Comparison of ENCODE assay signal across 35 cellular contexts in genomic region chr2:165057308-165057707, GRCh38.
"Had no signal": no experiment of that assay in that cellular context is flagged by ENCODE, and none has a peak within 500 bp of the region (broad histone marks: within the 10 kb centered on the region; RNA-seq: fewer than 3 reads in every experiment).

No MANE protein-coding gene starts in this region.

- H3K9me3 Mint-ChIP-seq: activated B cell treated with CpG ODN at 0.5 μM for 24 hours; activated CD4-positive, alpha-beta memory T cell treated with anti-CD3 and anti-CD28 coated beads for 36 hours; activated CD4-positive, alpha-beta T cell treated with anti-CD3 and anti-CD28 coated beads, Interleukin-2, amount 10 ng/mL, durations not matched to agents 24 days and 14 days; activated CD8-positive, alpha-beta T cell treated with anti-CD3 and anti-CD28 coated beads for 36 hours; activated naive CD4-positive, alpha-beta T cell treated with anti-CD3 and anti-CD28 coated beads, Interleukin-2, amount 10 ng/mL, durations not matched to agents 7 days and 5 days; activated naive CD4-positive, alpha-beta T cell treated with anti-CD3 and anti-CD28 coated beads, Interleukin-2, amount 50 U/mL, for 24 hours; activated naive CD8-positive, alpha-beta T cell treated with anti-CD3 and anti-CD28 coated beads, Interleukin-2, amount 10 ng/mL, durations not matched to agents 7 days and 5 days; activated naive CD8-positive, alpha-beta T cell treated with anti-CD3 and anti-CD28 coated beads, Interleukin-2, amount 50 U/mL, for 24 hours; activated T-helper 2 cell treated with anti-CD3 and anti-CD28 coated beads, Interferon-gamma antibody, Interleukin-2, Interleukin-4, amounts not matched to agents 10 μg/mL and 5 μg/mL and 100 μg/mL, durations not matched to agents 14 hours and 24 hours and 36 hours; brain; T-helper 1 cell treated with Interleukin-12 subunit alpha and Interleukin-12 subunit beta and Interleukin-4 antibody, amounts not matched to agents 30 μg/mL and 1 μg/mL, for 36 hours; T-helper 2 cell treated with Interferon-gamma antibody and Interleukin-4, amounts not matched to agents 5 μg/mL and 100 μg/mL, for 36 hours had no signal

- H3K4me3 ChIP-seq: ascending aorta, cardiac muscle cell had no signal

- H3K27me3 ChIP-seq: ascending aorta, cardiac muscle cell had no signal

- H3K27me3 Mint-ChIP-seq: activated B cell treated with CpG ODN at 0.5 μM for 24 hours; activated CD4-positive, alpha-beta memory T cell treated with anti-CD3 and anti-CD28 coated beads for 36 hours; activated CD8-positive, alpha-beta T cell treated with anti-CD3 and anti-CD28 coated beads for 36 hours; activated naive CD8-positive, alpha-beta T cell; activated naive CD8-positive, alpha-beta T cell treated with anti-CD3 and anti-CD28 coated beads, Interleukin-2, amount 10 ng/mL, durations not matched to agents 7 days and 5 days; brain; central memory CD8-positive, alpha-beta T cell had no signal

- H3K9me3 ChIP-seq: ascending aorta had no signal

- H3K4me3 Mint-ChIP-seq: activated B cell treated with CpG ODN at 0.5 μM for 24 hours; activated CD4-positive, alpha-beta memory T cell treated with anti-CD3 and anti-CD28 coated beads for 36 hours; activated CD4-positive, alpha-beta T cell treated with anti-CD3 and anti-CD28 coated beads, Interleukin-2, amount 10 ng/mL, durations not matched to agents 24 days and 14 days; activated CD8-positive, alpha-beta T cell treated with anti-CD3 and anti-CD28 coated beads for 36 hours; activated naive CD4-positive, alpha-beta T cell treated with anti-CD3 and anti-CD28 coated beads, Interleukin-2, amount 10 ng/mL, durations not matched to agents 7 days and 5 days; activated naive CD4-positive, alpha-beta T cell treated with anti-CD3 and anti-CD28 coated beads, Interleukin-2, amount 50 U/mL, for 24 hours; activated naive CD8-positive, alpha-beta T cell; activated naive CD8-positive, alpha-beta T cell treated with anti-CD3 and anti-CD28 coated beads, Interleukin-2, amount 10 ng/mL, durations not matched to agents 7 days and 5 days; activated naive CD8-positive, alpha-beta T cell treated with anti-CD3 and anti-CD28 coated beads, Interleukin-2, amount 50 U/mL, for 24 hours; brain; central memory CD8-positive, alpha-beta T cell; T-helper 1 cell treated with Interleukin-12 subunit alpha and Interleukin-12 subunit beta and Interleukin-4 antibody, amounts not matched to agents 30 μg/mL and 1 μg/mL, for 36 hours; T-helper 2 cell treated with Interferon-gamma antibody and Interleukin-4, amounts not matched to agents 5 μg/mL and 100 μg/mL, for 36 hours had no signal

- H3K36me3 Mint-ChIP-seq: activated CD4-positive, alpha-beta memory T cell treated with anti-CD3 and anti-CD28 coated beads for 36 hours; activated naive CD4-positive, alpha-beta T cell treated with anti-CD3 and anti-CD28 coated beads, Interleukin-2, amount 10 ng/mL, durations not matched to agents 7 days and 5 days; activated naive CD4-positive, alpha-beta T cell treated with anti-CD3 and anti-CD28 coated beads, Interleukin-2, amount 50 U/mL, for 24 hours; activated naive CD8-positive, alpha-beta T cell; activated naive CD8-positive, alpha-beta T cell treated with anti-CD3 and anti-CD28 coated beads, Interleukin-2, amount 10 ng/mL, durations not matched to agents 7 days and 5 days; brain had no signal

- ATAC-seq: activated CD8-positive, alpha-beta T cell treated with anti-CD3 and anti-CD28 coated beads for 36 hours; activated naive CD8-positive, alpha-beta T cell treated with anti-CD3 and anti-CD28 coated beads, Interleukin-2, amount 50 U/mL, for 24 hours had no signal

- H3K4me1 Mint-ChIP-seq: activated B cell treated with CpG ODN at 0.5 μM for 24 hours; activated naive CD4-positive, alpha-beta T cell treated with anti-CD3 and anti-CD28 coated beads, Interleukin-2, amount 10 ng/mL, durations not matched to agents 7 days and 5 days; activated naive CD4-positive, alpha-beta T cell treated with anti-CD3 and anti-CD28 coated beads, Interleukin-2, amount 50 U/mL, for 24 hours; central memory CD8-positive, alpha-beta T cell had no signal

- H3K27ac ChIP-seq: ascending aorta, cardiac muscle cell, VCaP had no signal

- H3K4me1 ChIP-seq: ascending aorta had no signal

- DNase-seq: activated B cell treated with CpG ODN at 0.5 μM for 24 hours; activated CD4-positive, alpha-beta memory T cell treated with anti-CD3 and anti-CD28 coated beads for 36 hours; activated CD4-positive, alpha-beta T cell treated with anti-CD3 and anti-CD28 coated beads for 4 hours; activated CD4-positive, alpha-beta T cell treated with anti-CD3 and anti-CD28 coated beads, Interleukin-2, amount 10 ng/mL, durations not matched to agents 24 days and 14 days; activated CD4-positive, alpha-beta T cell treated with anti-CD3 and anti-CD28 coated beads, Interleukin-2, amount 50 U/mL, for 1 hour; activated CD4-positive, alpha-beta T cell treated with anti-CD3 and anti-CD28 coated beads, Interleukin-2, amount 50 U/mL, for 4 hours; activated CD4-positive, CD25-positive, alpha-beta regulatory T cell treated with anti-CD3 and anti-CD28 coated beads, Interleukin-2, amount 50 U/mL, for 72 hours; activated CD8-positive, alpha-beta memory T cell treated with anti-CD3 and anti-CD28 coated beads, Interleukin-2, amount 50 U/mL, for 4 hours; activated CD8-positive, alpha-beta T cell treated with anti-CD3 and anti-CD28 coated beads for 36 hours; activated effector memory CD4-positive, alpha-beta T cell treated with Interleukin-2 at 50 U/mL for 16 hours; activated gamma-delta T cell; activated naive CD4-positive, alpha-beta T cell treated with anti-CD3 and anti-CD28 coated beads, Interleukin-2, amount 10 ng/mL, durations not matched to agents 7 days and 5 days; activated naive CD4-positive, alpha-beta T cell treated with Interleukin-2 at 50 U/mL for 16 hours; activated naive CD8-positive, alpha-beta T cell treated with anti-CD3 and anti-CD28 coated beads, Interleukin-2, amount 10 ng/mL, durations not matched to agents 7 days and 5 days; activated naive CD8-positive, alpha-beta T cell treated with anti-CD3 and anti-CD28 coated beads, Interleukin-2, amount 50 U/mL, for 24 hours; activated T-cell treated with anti-CD3 and anti-CD28 coated beads for 4 hours; activated T-cell treated with anti-CD3 and anti-CD28 coated beads, Interleukin-2, amount 50 U/mL, for 1 hour; activated T-cell treated with anti-CD3 and anti-CD28 coated beads, Interleukin-2, amount 50 U/mL, for 48 hours; amygdala; anterior cingulate cortex; caudate nucleus; cerebellar nuclear complex; T-helper 1 cell; T-helper 2 cell; T-helper 9 cell had no signal

- H3K36me3 ChIP-seq: ascending aorta, cardiac muscle cell had no signal
